ENCODE assay signal across 17 cellular contexts in the genomic region with DNA sequence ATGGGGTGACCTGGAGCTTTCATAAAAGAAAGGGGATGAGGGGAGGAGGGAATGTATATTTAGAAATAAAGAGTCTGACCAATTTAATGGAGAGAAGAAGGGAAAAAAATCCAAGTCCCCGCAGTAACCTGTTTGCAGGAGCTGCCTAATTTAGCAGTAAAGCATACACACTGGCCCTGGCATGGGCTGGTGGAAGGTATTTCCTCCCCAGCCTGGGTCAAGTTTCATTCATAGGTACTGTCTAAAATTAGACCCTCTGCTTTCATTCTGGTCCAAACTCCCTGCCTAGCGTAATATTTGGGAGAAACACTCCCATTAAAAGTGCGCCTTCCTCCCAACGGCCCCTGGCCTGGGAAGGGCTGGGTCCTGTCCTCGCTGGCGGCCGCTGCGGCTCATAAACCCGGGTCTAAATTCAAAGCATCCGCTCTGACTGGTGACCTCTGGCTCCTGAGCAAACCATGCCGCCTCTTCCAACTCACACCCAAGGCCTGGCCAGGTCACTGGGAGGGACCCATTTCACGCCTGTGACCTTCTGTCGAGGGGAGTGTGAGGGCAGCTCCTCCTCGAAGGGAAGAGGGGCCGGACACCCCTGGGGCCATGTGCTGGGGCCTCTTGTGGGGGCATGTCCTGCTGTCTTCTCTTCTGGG.
"Had no signal": no experiment of that assay in that cellular context is flagged by ENCODE, and none has a peak within 500 bp of the region (broad histone marks: within the 10 kb centered on the region; RNA-seq: fewer than 3 reads in every experiment).

No MANE protein-coding gene starts in this region.

- H3K4me1 ChIP-seq: thyroid gland, upper lobe of right lung had no signal

- ATAC-seq: activated naive CD4-positive, alpha-beta T cell treated with anti-CD3 and anti-CD28 coated beads, Interleukin-2, amount 50 U/mL, for 72 hours; mucosa of descending colon; stimulated activated naive CD8-positive, alpha-beta T cell treated with anti-CD3 and anti-CD28 coated beads, Interleukin-15, Interleukin-2, amounts not matched to agents 100 U/mL and 50 U/mL, for 24 hours; T-cell; upper lobe of right lung had no signal

- H3K27ac Mint-ChIP-seq: activated naive CD4-positive, alpha-beta T cell treated with anti-CD3 and anti-CD28 coated beads, Interleukin-2, amount 50 U/mL, for 72 hours; brain; endodermal cell; T-cell; T-helper 2 cell treated with Interferon-gamma antibody and Interleukin-4, amounts not matched to agents 5 μg/mL and 100 μg/mL, for 36 hours had no signal

- H3K36me3 ChIP-seq: thyroid gland, upper lobe of right lung had no signal

- H3K27me3 ChIP-seq: thyroid gland, upper lobe of right lung had no signal

- H3K9me3 ChIP-seq: mucosa of descending colon, thyroid gland, upper lobe of right lung had no signal

- H3K27ac ChIP-seq: epithelial cell of prostate, thyroid gland, upper lobe of right lung had no signal

- H3K4me3 Mint-ChIP-seq: brain; endodermal cell; T-cell; T-helper 2 cell treated with Interferon-gamma antibody and Interleukin-4, amounts not matched to agents 5 μg/mL and 100 μg/mL, for 36 hours had no signal

- H3K4me3 ChIP-seq: coronary artery, mucosa of descending colon, thyroid gland, upper lobe of right lung had no signal

- H3K36me3 Mint-ChIP-seq: activated naive CD4-positive, alpha-beta T cell treated with anti-CD3 and anti-CD28 coated beads, Interleukin-2, amount 50 U/mL, for 72 hours; brain; T-cell had no signal

- H3K9me3 Mint-ChIP-seq: activated naive CD4-positive, alpha-beta T cell treated with anti-CD3 and anti-CD28 coated beads, Interleukin-2, amount 50 U/mL, for 72 hours; endodermal cell; T-cell; T-helper 2 cell treated with Interferon-gamma antibody and Interleukin-4, amounts not matched to agents 5 μg/mL and 100 μg/mL, for 36 hours had no signal

- DNase-seq: activated T-cell treated with anti-CD3 and anti-CD28 coated beads, Interleukin-2, amount 50 U/mL, for 1 hour; aorta; endodermal cell; mesenchymal stem cell; mucosa of descending colon; occipital lobe; stimulated activated CD4-positive, alpha-beta T cell treated with anti-CD3 and anti-CD28 coated beads, Interleukin-4, amount 100 ng/mL, for 4 hours; stimulated activated naive CD8-positive, alpha-beta T cell treated with anti-CD3 and anti-CD28 coated beads, Interleukin-15, Interleukin-2, amounts not matched to agents 100 U/mL and 50 U/mL, for 24 hours; substantia nigra; T-cell; thyroid gland; upper lobe of right lung had no signal

- H3K4me1 Mint-ChIP-seq: endodermal cell, T-cell had no signal
